Comparison of ENCODE assay signal across 12 cellular contexts in the genomic region with DNA sequence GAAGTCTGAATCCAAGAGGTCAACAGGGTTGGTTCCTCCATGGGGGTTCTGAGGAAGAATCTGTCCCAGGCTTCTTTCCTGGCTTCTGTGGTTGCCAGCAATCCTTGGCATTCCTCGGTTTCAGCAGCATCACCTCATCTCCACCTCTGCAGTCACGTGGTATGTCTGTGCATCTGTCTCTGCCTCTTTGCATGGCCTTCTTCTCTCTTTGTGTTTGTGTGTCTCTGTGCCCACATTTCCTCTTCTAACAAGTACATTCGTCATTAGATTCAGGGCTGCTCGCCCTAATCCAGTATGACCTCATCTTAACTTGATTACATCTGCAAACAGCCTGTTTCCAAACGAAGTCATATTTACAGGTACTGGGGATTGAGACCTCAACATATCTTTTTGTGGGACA.
DNase-seq lines count a peak whose midpoint lies in the region; ATAC-seq, FAIRE-seq and TF ChIP-seq lines count a peak whose summit lies in the region.
"Had no signal": no experiment of that assay in that cellular context is flagged by ENCODE, and none has a peak within 500 bp of the region (broad histone marks: within the 10 kb centered on the region; RNA-seq: fewer than 3 reads in every experiment).

No MANE protein-coding gene starts in this region.

- ATAC-seq in HepG2, result no peak
- ATAC-seq in right lobe of liver, result no peak
- ATAC-seq in effector memory CD8-positive, alpha-beta T cell (replicated peaks), result no peak
- no peak for ATAC-seq in stimulated activated naive CD8-positive, alpha-beta T cell treated with anti-CD3 and anti-CD28 coated beads, Interleukin-15, amount 100 ng/mL, for 72 hours
- ATAC-seq in GM19397 (IDR thresholded peaks at IDR 0.05; ENCODE audit: unreplicated experiment), result no peak

- H3K9me2 ChIP-seq in hepatocyte (replicated peaks; ENCODE audit: insufficient read depth), result no peaks in the 10 kb centered on the region

- TF ChIP-seq POLR2A in HepG2 (IDR thresholded peaks at IDR 0.05; ENCODE audit: insufficient read depth in 1 of 2, low read depth in 2 of 2, low read length in 2 of 2) (no peak), right lobe of liver (IDR thresholded peaks at IDR 0.05) (no peak)

- H3K27ac Mint-ChIP-seq in effector memory CD8-positive, alpha-beta T cell, result no peak overlapping the region
- no peak overlapping the region for H3K27ac Mint-ChIP-seq in stimulated activated naive CD8-positive, alpha-beta T cell treated with anti-CD3 and anti-CD28 coated beads, Interleukin-15, amount 100 ng/mL, for 72 hours
- H3K27ac Mint-ChIP-seq: activated naive CD4-positive, alpha-beta T cell treated with anti-CD3 and anti-CD28 coated beads, Interleukin-2, amount 10 ng/mL, durations not matched to agents 7 days and 5 days had no signal

- no peaks in the 10 kb centered on the region for H4K20me1 ChIP-seq in HepG2 (ENCODE audit: insufficient read depth, low read length)
- H4K20me1 ChIP-seq in hepatocyte (ENCODE audit: insufficient read depth, poor library complexity, severe bottlenecking), result no peaks in the 10 kb centered on the region

- H3K4me1 ChIP-seq in HepG2 (ENCODE audit: insufficient read depth, low read length) (peaks cover 46% of the 10 kb centered on the region), right lobe of liver (no peaks in the 10 kb centered on the region), hepatocyte (ENCODE audit: insufficient read depth) (peaks cover 12% of the 10 kb centered on the region)

- POLR2A ChIA-PET in HepG2 (lab: Yijun Ruan, JAX), result no interaction called here

- no peak overlapping the region for H3K9ac ChIP-seq in HepG2 (ENCODE audit: insufficient read depth, low read depth, low read length)

- H3K36me3 ChIP-seq in HepG2 (replicated peaks in 1 of 2; ENCODE audit: control insufficient read depth in 1 of 2, insufficient read depth in 2 of 2, low read length in 2 of 2) (no peaks in the 10 kb centered on the region), right lobe of liver (no peaks in the 10 kb centered on the region), hepatocyte (replicated peaks; ENCODE audit: insufficient read depth, low read depth) (no peaks in the 10 kb centered on the region)

- in situ Hi-C loops in HepG2 (cut with HindIII; ENCODE audit: extremely low pct_ligation_motif_present, low pct_unique_long_range_greater_than_20kb) (no loop called here), astrocyte of the spinal cord (cut with HindIII; ENCODE audit: low sequenced_read_pairs) (no loop called here)

- intact Hi-C loops in HepG2 (cut with micrococcal nuclease; ENCODE audit: unreplicated experiment), result no loop called here
- intact Hi-C loops in right lobe of liver (cut with DNase I), result no loop called here

- no peak for FAIRE-seq in HepG2 (lab: Jason Lieb, UNC)
- no peak for FAIRE-seq in urothelium cell line (lab: Jason Lieb, UNC)

- no peak overlapping the region for H3K4me3 Mint-ChIP-seq in effector memory CD8-positive, alpha-beta T cell
- H3K4me3 Mint-ChIP-seq in stimulated activated naive CD8-positive, alpha-beta T cell treated with anti-CD3 and anti-CD28 coated beads, Interleukin-15, amount 100 ng/mL, for 72 hours, result no peak overlapping the region
- H3K4me3 Mint-ChIP-seq: activated naive CD4-positive, alpha-beta T cell treated with anti-CD3 and anti-CD28 coated beads, Interleukin-2, amount 10 ng/mL, durations not matched to agents 7 days and 5 days had no signal

- BruUV-seq in HepG2 (replicated peaks; lab: Mats Ljungman, UMichigan), result no TSS peak

- H3K4me2 ChIP-seq in HepG2 (ENCODE audit: low read depth, low read length) (no peak overlapping the region), hepatocyte (peak overlapping the region; percentile 33)

- H3K27me3 Mint-ChIP-seq in effector memory CD8-positive, alpha-beta T cell, result no peaks in the 10 kb centered on the region
- H3K27me3 Mint-ChIP-seq in stimulated activated naive CD8-positive, alpha-beta T cell treated with anti-CD3 and anti-CD28 coated beads, Interleukin-15, amount 100 ng/mL, for 72 hours, result no peaks in the 10 kb centered on the region

- no peak for TF ChIP-seq RAD21 in HepG2 (CRISPR knock-in tag; IDR thresholded peaks at IDR 0.05)

- no peaks in the 10 kb centered on the region for H3K9me3 Mint-ChIP-seq in effector memory CD8-positive, alpha-beta T cell
- H3K9me3 Mint-ChIP-seq in stimulated activated naive CD8-positive, alpha-beta T cell treated with anti-CD3 and anti-CD28 coated beads, Interleukin-15, amount 100 ng/mL, for 72 hours, result no peaks in the 10 kb centered on the region
- H3K9me3 Mint-ChIP-seq: activated naive CD4-positive, alpha-beta T cell treated with anti-CD3 and anti-CD28 coated beads, Interleukin-2, amount 10 ng/mL, durations not matched to agents 7 days and 5 days had no signal

- H3K4me3 ChIP-seq in HepG2 (replicated peaks in 1 of 3; ENCODE audit: insufficient read depth in 1 of 3, low read depth in 2 of 3, low read length in 3 of 3) (no peak overlapping the region), right lobe of liver (no peak overlapping the region), astrocyte of the spinal cord (ENCODE audit: low read depth, low read length) (no peak overlapping the region), hepatocyte (no peak overlapping the region)

- DNase-seq in HepG2 (ENCODE audit: low spot score) (no peak), right lobe of liver (no peak), astrocyte of the spinal cord (ENCODE audit: low read depth, low spot score) (peak; percentile 36), hepatocyte (ENCODE audit: low spot score) (no peak), urothelium cell line (ENCODE audit: low spot score) (peak; percentile 60)
- no peak for DNase-seq in effector memory CD8-positive, alpha-beta T cell
- no peak for DNase-seq in stimulated activated naive CD8-positive, alpha-beta T cell treated with anti-CD3 and anti-CD28 coated beads, Interleukin-15, amount 100 ng/mL, for 72 hours
- DNase-seq: activated naive CD4-positive, alpha-beta T cell treated with anti-CD3 and anti-CD28 coated beads, Interleukin-2, amount 10 ng/mL, durations not matched to agents 7 days and 5 days; KBM-7; NK-92 treated with Interleukin-12 subunit alpha and Interleukin-12 subunit beta, amount 100 ng/mL, for 24 hours; stimulated activated CD4-positive, alpha-beta T cell treated with anti-CD3 and anti-CD28 coated beads, Interleukin-2, amount 100 ng/mL, for 48 hours had no signal

- H3K4me1 Mint-ChIP-seq in effector memory CD8-positive, alpha-beta T cell (ENCODE audit: low read depth in 2 of 2), result no peaks in the 10 kb centered on the region
- H3K4me1 Mint-ChIP-seq in stimulated activated naive CD8-positive, alpha-beta T cell treated with anti-CD3 and anti-CD28 coated beads, Interleukin-15, amount 100 ng/mL, for 72 hours, result peaks cover 11% of the 10 kb centered on the region
- H3K4me1 Mint-ChIP-seq: activated naive CD4-positive, alpha-beta T cell treated with anti-CD3 and anti-CD28 coated beads, Interleukin-2, amount 10 ng/mL, durations not matched to agents 7 days and 5 days had no signal

- TF ChIP-seq EP300 in HepG2 (IDR thresholded peaks at IDR 0.05; ENCODE audit: low read depth in 2 of 2, low read length in 2 of 2) (no peak), HepG2 (CRISPR knock-in tag; IDR thresholded peaks at IDR 0.05; ENCODE audit: borderline replicate concordance) (no peak)

- H3K79me2 ChIP-seq in HepG2 (ENCODE audit: insufficient read depth, low read length) (no peaks in the 10 kb centered on the region), hepatocyte (no peaks in the 10 kb centered on the region)

- no peaks in the 10 kb centered on the region for H3K27me3 ChIP-seq in HepG2 (ENCODE audit: control insufficient read depth in 1 of 2, insufficient read depth in 2 of 2, low read length in 2 of 2)
- no peaks in the 10 kb centered on the region for H3K27me3 ChIP-seq in right lobe of liver
- H3K27me3 ChIP-seq in hepatocyte, result no peaks in the 10 kb centered on the region

- H3K27ac ChIP-seq in HepG2 (ENCODE audit: extremely low read length, insufficient read depth, low read length) (no peak overlapping the region), right lobe of liver (no peak overlapping the region), hepatocyte (peak overlapping the region; percentile 61)

- CTCF ChIA-PET in HepG2 (lab: Yijun Ruan, JAX; ENCODE audit: low intra/inter-chr PET ratio, low total read pairs), result no interaction called here

- no peaks in the 10 kb centered on the region for H3K36me3 Mint-ChIP-seq in effector memory CD8-positive, alpha-beta T cell (ENCODE audit: insufficient read depth)
- H3K36me3 Mint-ChIP-seq: activated naive CD4-positive, alpha-beta T cell treated with anti-CD3 and anti-CD28 coated beads, Interleukin-2, amount 10 ng/mL, durations not matched to agents 7 days and 5 days had no signal

- TF ChIP-seq CTCF in HepG2 (CRISPR knock-in tag; IDR thresholded peaks at IDR 0.05), result no peak
- no peak for TF ChIP-seq CTCF in right lobe of liver (IDR thresholded peaks at IDR 0.05)
- no peak for TF ChIP-seq CTCF in astrocyte of the spinal cord (IDR thresholded peaks at IDR 0.05; ENCODE audit: low read depth, low read length)
- TF ChIP-seq CTCF in hepatocyte (IDR thresholded peaks at IDR 0.05; ENCODE audit: poor library complexity), result no peak

- no peaks in the 10 kb centered on the region for H3K9me3 ChIP-seq in HepG2 (ENCODE audit: low read length)
- H3K9me3 ChIP-seq in right lobe of liver, result no peaks in the 10 kb centered on the region
- no peaks in the 10 kb centered on the region for H3K9me3 ChIP-seq in hepatocyte (ENCODE audit: low read depth)

- H2AFZ ChIP-seq in HepG2 (ENCODE audit: low read length) (no peak overlapping the region), hepatocyte (no peak overlapping the region)

- 62% methylated on average over 5 of the region's 5 CpGs for WGBS in HepG2 (ENCODE audit: low lambda C conversion rate)
- 34% methylated on average over 5 of the region's 5 CpGs for WGBS in right lobe of liver (ENCODE audit: insufficient coverage, low coverage, low lambda C conversion rate, missing lambda C conversion rate)
- 53% methylated on average over 5 of the region's 5 CpGs for WGBS in hepatocyte (ENCODE audit: low lambda C conversion rate, missing lambda C conversion rate)

TF ChIP-seq in HepG2, 621 proteins besides CTCF, POLR2A, EP300 and RAD21:
- TF ChIP-seq ATF7 (IDR thresholded peaks at IDR 0.05) (peak; percentile 32; the same call in 1 of the 2 replicates), ATF7 (CRISPR knock-in tag; IDR thresholded peaks at IDR 0.05) (no peak), CBX2 (IDR thresholded peaks at IDR 0.05; ENCODE audit: low read depth, low read length) (no peak), CBX2 (CRISPR knock-in tag; IDR thresholded peaks at IDR 0.05; ENCODE audit: low read depth) (no peak)

Comparison
In these comparisons a context has a peak if more than half of its experiments do, and no peak if none do; other contexts are left out.
1. DNase-seq: peak in astrocyte of the spinal cord (single experiment) and urothelium cell line (single experiment); none in HepG2 (single experiment), right lobe of liver (0 of 3), hepatocyte (single experiment), effector memory CD8-positive, alpha-beta T cell (0 of 3) and stimulated activated naive CD8-positive, alpha-beta T cell treated with anti-CD3 and anti-CD28 coated beads, Interleukin-15, amount 100 ng/mL, for 72 hours (0 of 2).